ENCODE assay signal across 1 cellular context in genomic region chr4:158904815-158905214, GRCh38.
TF ChIP-seq lines count a peak whose summit lies in the region.

No MANE protein-coding gene starts in this region.

TF ChIP-seq in HepG2, 621 proteins besides CTCF, POLR2A, EP300 and RAD21 (continued from another document):
- TF ChIP-seq PRDM10 (CRISPR knock-in tag; IDR thresholded peaks at IDR 0.05; ENCODE audit: low read depth) = no peak
- no peak for TF ChIP-seq TMF1 (CRISPR knock-in tag; IDR thresholded peaks at IDR 0.05; ENCODE audit: low read depth)
- TF ChIP-seq KMT2A (CRISPR knock-in tag; IDR thresholded peaks at IDR 0.05) = no peak
- TF ChIP-seq AKNA (CRISPR knock-in tag; IDR thresholded peaks at IDR 0.05; ENCODE audit: borderline replicate concordance) = no peak
- TF ChIP-seq GPN1 (CRISPR knock-in tag; IDR thresholded peaks at IDR 0.05; ENCODE audit: borderline replicate concordance) = no peak
- no peak for TF ChIP-seq HIC2 (CRISPR knock-in tag; IDR thresholded peaks at IDR 0.05; ENCODE audit: low read depth)
- no peak for TF ChIP-seq ZNF546 (CRISPR knock-in tag; conservative IDR thresholded peaks at IDR 0.05)
- no peak for TF ChIP-seq ZBTB14 (CRISPR knock-in tag; IDR thresholded peaks at IDR 0.05)
